ENCODE assay signal across 22 cellular contexts in the genomic region with DNA sequence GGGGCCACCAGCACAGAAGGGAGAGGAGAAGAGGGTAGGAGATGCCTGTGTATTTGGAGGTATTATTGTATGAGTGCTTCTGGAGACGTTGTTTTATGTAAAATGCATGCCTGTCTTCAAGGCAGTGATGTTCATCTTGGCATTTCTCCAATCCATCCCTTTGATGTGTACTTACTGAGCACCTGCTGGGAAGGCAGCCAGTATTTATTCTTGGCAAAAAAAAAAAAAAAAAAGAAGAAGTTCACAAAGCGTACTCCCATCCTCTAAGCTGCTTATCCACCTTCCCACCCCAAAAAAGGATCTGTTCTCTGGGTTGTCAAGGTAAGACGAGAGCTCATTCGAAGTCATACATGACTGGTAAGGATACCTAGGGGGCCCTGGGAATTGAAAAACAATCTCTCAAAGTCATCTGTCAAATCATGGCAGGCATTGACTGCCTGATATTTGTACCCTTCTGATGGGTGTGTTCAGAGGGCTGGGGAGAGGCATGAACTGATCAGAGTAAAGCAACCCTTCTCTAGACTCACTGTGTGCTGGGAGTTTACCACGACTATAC. TPM values are rescaled to one million over a fixed set of nuclear protein-coding genes. Genes with fewer than 3 reads are reported as not detected.
A peak's percentile ranks its signal among the peaks of the same experiment; 100 is the strongest.
DNase-seq lines count a peak whose midpoint lies in the region; ATAC-seq and TF ChIP-seq lines count a peak whose summit lies in the region.
"Had no signal": no experiment of that assay in that cellular context is flagged by ENCODE, and none has a peak within 500 bp of the region (broad histone marks: within the 10 kb centered on the region; RNA-seq: fewer than 3 reads in every experiment).

No MANE protein-coding gene starts in this region.

- CTCF ChIA-PET in PC-3 (lab: Charles Lee): no interaction called here
- CTCF ChIA-PET in GM10248 (lab: Yijun Ruan, JAX): interaction anchor here (1.1 kb wide), 1 partner anchor 17 kb away, joined by 3 read pairs; no protein-coding TSS in a partner anchor

- no peaks in the 10 kb centered on the region for H3F3A ChIP-seq in PC-3 (ENCODE audit: low read length, unreplicated experiment)

- H3K27me3 ChIP-seq in PC-3 (ENCODE audit: low read length) (peaks cover 49% of the 10 kb centered on the region), prostate gland (replicated peaks; ENCODE audit: insufficient read depth) (peaks cover 3% of the 10 kb centered on the region)

- DNase-seq in DMS53 (lab: John Stamatoyannopoulos, UW) (peak; percentile 25), DMS53 treated with DMSO at 0.1 percent for 48 hours (lab: John Stamatoyannopoulos, UW; ENCODE audit: unreplicated experiment) (no peak), NCI-H187 treated with DMSO at 0.1 percent for 48 hours (lab: John Stamatoyannopoulos, UW) (peak; percentile 56), PC-3 (peak; percentile 43), prostate gland (ENCODE audit: low spot score) (peak; percentile 12), GM10248 (ENCODE audit: extremely low spot score) (no peak)
- DNase-seq: activated CD4-positive, alpha-beta T cell treated with anti-CD3 and anti-CD28 coated beads for 1 hour; activated CD8-positive, alpha-beta T cell treated with anti-CD3 and anti-CD28 coated beads, Interleukin-2, amount 10 ng/mL, durations not matched to agents 7 days and 5 days; HFFc6; lower lobe of right lung; NCI-H526; stimulated activated CD4-positive, alpha-beta T cell treated with anti-CD3 and anti-CD28 coated beads, Interleukin-1b, Interleukin-23, amount 100 ng/mL, for 48 hours; SW 1271 had no signal

- WGBS in prostate gland: 30% methylated on average over 5 of the region's 5 CpGs

- H3K27ac ChIP-seq in PC-3 (ENCODE audit: low read length) (no peak overlapping the region), prostate gland (no peak overlapping the region)
- H3K27ac ChIP-seq: 22Rv1, breast epithelium, coronary artery, esophagus muscularis mucosa, lower lobe of right lung, thoracic aorta had no signal

- no peaks in the 10 kb centered on the region for H3K9me2 ChIP-seq in PC-3 (replicated peaks; ENCODE audit: low read length)

- ATAC-seq in PC-3 (no peak), GM18517 (IDR thresholded peaks at IDR 0.05; ENCODE audit: unreplicated experiment) (no peak), HG03442 (IDR thresholded peaks at IDR 0.05; ENCODE audit: unreplicated experiment) (no peak)
- ATAC-seq: activated CD8-positive, alpha-beta T cell treated with anti-CD3 and anti-CD28 coated beads, Interleukin-2, amount 10 ng/mL, durations not matched to agents 7 days and 5 days; lower lobe of right lung; stimulated activated memory B cell treated with anti-CD40 and anti-IgM and Interleukin-4, amounts not matched to agents 10 μg/mL and 1 μg/mL and 100 μg/mL, for 72 hours had no signal

- POLR2A ChIA-PET in PC-3 (lab: Charles Lee; ENCODE audit: unreplicated experiment) (no interaction called here), GM10248 (lab: Yijun Ruan, JAX) (no interaction called here)

- H3K4me3 ChIP-seq in PC-3 (ENCODE audit: low read length) (no peak overlapping the region), prostate gland (no peak overlapping the region)
- H3K4me3 ChIP-seq: breast epithelium, coronary artery, esophagus muscularis mucosa, lower lobe of right lung, thoracic aorta had no signal

- no peaks in the 10 kb centered on the region for H3K4me1 ChIP-seq in PC-3 (ENCODE audit: insufficient read depth, low read length)
- H3K4me1 ChIP-seq in prostate gland (replicated peaks): no peaks in the 10 kb centered on the region
- H3K4me1 ChIP-seq: breast epithelium had no signal

- H3K79me2 ChIP-seq in PC-3 (ENCODE audit: low read length): no peaks in the 10 kb centered on the region

- H3K36me3 ChIP-seq in PC-3 (ENCODE audit: low read depth, low read length): no peaks in the 10 kb centered on the region
- H3K36me3 ChIP-seq in prostate gland: no peaks in the 10 kb centered on the region
- H3K36me3 ChIP-seq: breast epithelium, esophagus muscularis mucosa, lower lobe of right lung, thoracic aorta had no signal

- H4K20me1 ChIP-seq in PC-3 (ENCODE audit: low read length): no peaks in the 10 kb centered on the region

- no peak for TF ChIP-seq CTCF in PC-3 (conservative IDR thresholded peaks at IDR 0.05; ENCODE audit: low read depth, low read length)
- TF ChIP-seq CTCF in prostate gland (IDR thresholded peaks at IDR 0.05): no peak
- no peak for TF ChIP-seq CTCF in GM10248 (IDR thresholded peaks at IDR 0.05; ENCODE audit: control extremely low read depth, extremely low read depth, low read depth, missing control alignments)

- intact Hi-C loops in PC-3 (cut with micrococcal nuclease) (no loop called here), prostate gland (cut with DNase I) (no loop called here)

- no TSS peak for BruUV-seq in PC-3 (replicated peaks; lab: Mats Ljungman, UMichigan)

- H2AFZ ChIP-seq in PC-3 (ENCODE audit: low read length): no peak overlapping the region

- TF ChIP-seq POLR2A in prostate gland (IDR thresholded peaks at IDR 0.05): no peak

- H3K4me2 ChIP-seq in PC-3 (ENCODE audit: low read length): no peak overlapping the region

- no peak overlapping the region for H3K9ac ChIP-seq in PC-3 (ENCODE audit: low read length)

- H3K9me3 ChIP-seq in PC-3 (ENCODE audit: low read length): no peaks in the 10 kb centered on the region
- H3K9me3 ChIP-seq in prostate gland: no peaks in the 10 kb centered on the region
- H3K9me3 ChIP-seq: breast epithelium, esophagus muscularis mucosa, lower lobe of right lung, thoracic aorta had no signal

RNA-seq across cellular contexts. Expression of gene SLC6A1, which starts 30.0 kb away (rescaled TPM):
- not detected in 2 replicates for total RNA-seq in PC-3 (2014; rRNA removed)
- 1 to 10 TPM in 1 of 2 donors, under 1 TPM in 1; 0.18 to 6.2 TPM for total RNA-seq in prostate gland
- total RNA-seq: activated CD8-positive, alpha-beta T cell treated with anti-CD3 and anti-CD28 coated beads, Interleukin-2, amount 10 ng/mL, durations not matched to agents 7 days and 5 days; HFFc6; progenitor cell of endocrine pancreas had no signal

Comparison
In these comparisons a context has a peak if more than half of its experiments do, and no peak if none do; other contexts are left out.
1. DNase-seq: peak in DMS53 (single experiment), NCI-H187 treated with DMSO at 0.1 percent for 48 hours (single experiment), PC-3 (single experiment) and prostate gland (single experiment); none in DMS53 treated with DMSO at 0.1 percent for 48 hours (single experiment) and GM10248 (single experiment).